1 cellular context compared by ENCODE assay signal in genomic region chr17:65629234-65629690, GRCh38.
TF ChIP-seq lines count a peak whose summit lies in the region.

No MANE protein-coding gene starts in this region.

TF ChIP-seq in SK-N-SH treated with all-trans-retinoic acid at 6 μM for 48 hours, 23 proteins besides CTCF, POLR2A, EP300 and RAD21 (continued from another document):
- no peak for TF ChIP-seq PATZ1 (CRISPR knock-in tag; IDR thresholded peaks at IDR 0.05; ENCODE audit: borderline replicate concordance)
- no peak for TF ChIP-seq SNAI2 (CRISPR knock-in tag; IDR thresholded peaks at IDR 0.05)
- TF ChIP-seq TCF4 (CRISPR knock-in tag; IDR thresholded peaks at IDR 0.05; ENCODE audit: borderline replicate concordance): no peak
- no peak for TF ChIP-seq ARNTL (CRISPR knock-in tag; IDR thresholded peaks at IDR 0.05; ENCODE audit: borderline replicate concordance, low read depth)
- no peak for TF ChIP-seq ZNF70 (CRISPR knock-in tag; IDR thresholded peaks at IDR 0.05)
- TF ChIP-seq ZNF565 (CRISPR knock-in tag; conservative IDR thresholded peaks at IDR 0.05; ENCODE audit: low read depth): no peak
